In genomic region chr22:49549851-49550430, GRCh38 we compare ENCODE assay signal across 28 cellular contexts.
"Had no signal": no experiment of that assay in that cellular context is flagged by ENCODE, and none has a peak within 500 bp of the region (broad histone marks: within the 10 kb centered on the region; RNA-seq: fewer than 3 reads in every experiment).

No MANE protein-coding gene starts in this region.

- H3K27ac ChIP-seq: breast epithelium, right lobe of liver, thyroid gland had no signal

- H3K27me3 Mint-ChIP-seq: activated CD4-positive, alpha-beta T cell treated with anti-CD3 and anti-CD28 coated beads for 36 hours; activated CD8-positive, alpha-beta memory T cell treated with anti-CD3 and anti-CD28 coated beads, Interleukin-2, amount 10 ng/mL, durations not matched to agents 7 days and 5 days; activated naive CD8-positive, alpha-beta T cell treated with anti-CD3 and anti-CD28 coated beads, Interleukin-2, amount 50 U/mL, for 24 hours; stimulated activated naive CD8-positive, alpha-beta T cell treated with anti-CD3 and anti-CD28 coated beads, Interleukin-15, Interleukin-2, amounts not matched to agents 100 ng/mL and 50 ng/mL, for 24 hours; T-cell had no signal

- H3K4me3 Mint-ChIP-seq: activated CD4-positive, alpha-beta T cell treated with anti-CD3 and anti-CD28 coated beads for 36 hours; activated CD8-positive, alpha-beta memory T cell treated with anti-CD3 and anti-CD28 coated beads, Interleukin-2, amount 10 ng/mL, durations not matched to agents 7 days and 5 days; activated CD8-positive, alpha-beta T cell treated with anti-CD3 and anti-CD28 coated beads, Interleukin-2, amount 10 ng/mL, durations not matched to agents 7 days and 5 days; activated naive CD4-positive, alpha-beta T cell treated with anti-CD3 and anti-CD28 coated beads for 36 hours; activated naive CD8-positive, alpha-beta T cell treated with anti-CD3 and anti-CD28 coated beads, Interleukin-2, amount 50 U/mL, for 24 hours; nephron progenitor cell; stimulated activated effector memory CD8-positive, alpha-beta T cell treated with anti-CD3 and anti-CD28 coated beads, Interleukin-12 subunit alpha, Interleukin-12 subunit beta, amount 100 ng/mL, for 72 hours; stimulated activated naive CD8-positive, alpha-beta T cell treated with anti-CD3 and anti-CD28 coated beads, Interleukin-15, Interleukin-2, amounts not matched to agents 100 ng/mL and 50 ng/mL, for 24 hours; T-cell; T-helper 2 cell treated with Interferon-gamma antibody and Interleukin-4, amounts not matched to agents 5 μg/mL and 100 μg/mL, for 36 hours had no signal

- H3K4me1 ChIP-seq: breast epithelium, right lobe of liver, thyroid gland had no signal

- H3K4me3 ChIP-seq: breast epithelium, lung, mucosa of descending colon, right lobe of liver, thyroid gland had no signal

- H3K36me3 ChIP-seq: breast epithelium, right lobe of liver, thyroid gland had no signal

- ATAC-seq: activated CD4-positive, alpha-beta T cell treated with anti-CD3 and anti-CD28 coated beads for 36 hours; activated CD8-positive, alpha-beta memory T cell treated with anti-CD3 and anti-CD28 coated beads, Interleukin-2, amount 10 ng/mL, durations not matched to agents 7 days and 5 days; activated CD8-positive, alpha-beta T cell treated with anti-CD3 and anti-CD28 coated beads, Interleukin-2, amount 10 ng/mL, durations not matched to agents 7 days and 5 days; activated naive CD8-positive, alpha-beta T cell treated with anti-CD3 and anti-CD28 coated beads, Interleukin-2, amount 50 U/mL, for 24 hours; esophagus mucosa; left cardiac atrium; mucosa of descending colon; right lobe of liver; stimulated activated effector memory CD8-positive, alpha-beta T cell treated with anti-CD3 and anti-CD28 coated beads, Interleukin-12 subunit alpha, Interleukin-12 subunit beta, amount 100 ng/mL, for 72 hours; T-cell had no signal

- H3K9me3 ChIP-seq: right lobe of liver, thyroid gland had no signal

- H3K27ac Mint-ChIP-seq: activated CD4-positive, alpha-beta T cell treated with anti-CD3 and anti-CD28 coated beads for 36 hours; activated CD8-positive, alpha-beta memory T cell treated with anti-CD3 and anti-CD28 coated beads, Interleukin-2, amount 10 ng/mL, durations not matched to agents 7 days and 5 days; activated CD8-positive, alpha-beta T cell treated with anti-CD3 and anti-CD28 coated beads, Interleukin-2, amount 10 ng/mL, durations not matched to agents 7 days and 5 days; activated naive CD4-positive, alpha-beta T cell treated with anti-CD3 and anti-CD28 coated beads for 36 hours; activated naive CD8-positive, alpha-beta T cell treated with anti-CD3 and anti-CD28 coated beads, Interleukin-2, amount 50 U/mL, for 24 hours; activated T-helper 2 cell treated with anti-CD3 and anti-CD28 coated beads, Interferon-gamma antibody, Interleukin-2, Interleukin-4, amounts not matched to agents 10 μg/mL and 5 μg/mL and 100 μg/mL, durations not matched to agents 14 hours and 24 hours and 36 hours; nephron progenitor cell; stimulated activated effector memory CD8-positive, alpha-beta T cell treated with anti-CD3 and anti-CD28 coated beads, Interleukin-12 subunit alpha, Interleukin-12 subunit beta, amount 100 ng/mL, for 72 hours; stimulated activated naive CD8-positive, alpha-beta T cell treated with anti-CD3 and anti-CD28 coated beads, Interleukin-15, Interleukin-2, amounts not matched to agents 100 ng/mL and 50 ng/mL, for 24 hours; T-cell; T-helper 2 cell treated with Interferon-gamma antibody and Interleukin-4, amounts not matched to agents 5 μg/mL and 100 μg/mL, for 36 hours had no signal

- H3K4me1 Mint-ChIP-seq: activated CD4-positive, alpha-beta T cell treated with anti-CD3 and anti-CD28 coated beads for 36 hours; activated CD8-positive, alpha-beta memory T cell treated with anti-CD3 and anti-CD28 coated beads, Interleukin-2, amount 10 ng/mL, durations not matched to agents 7 days and 5 days; activated naive CD8-positive, alpha-beta T cell treated with anti-CD3 and anti-CD28 coated beads, Interleukin-2, amount 50 U/mL, for 24 hours had no signal

- DNase-seq: activated CD4-positive, alpha-beta T cell treated with anti-CD3 and anti-CD28 coated beads for 36 hours; activated CD4-positive, CD25-positive, alpha-beta regulatory T cell; activated CD8-positive, alpha-beta memory T cell treated with anti-CD3 and anti-CD28 coated beads, Interleukin-2, amount 10 ng/mL, durations not matched to agents 7 days and 5 days; activated CD8-positive, alpha-beta T cell treated with anti-CD3 and anti-CD28 coated beads, Interleukin-2, amount 10 ng/mL, durations not matched to agents 7 days and 5 days; activated naive CD4-positive, alpha-beta T cell treated with anti-CD3 and anti-CD28 coated beads for 36 hours; activated naive CD8-positive, alpha-beta T cell treated with anti-CD3 and anti-CD28 coated beads, Interleukin-2, amount 50 U/mL, for 24 hours; activated T-cell treated with anti-CD3 and anti-CD28 coated beads, Interleukin-2, amount 50 U/mL, for 48 hours; amygdala; central memory CD4-positive, alpha-beta T cell; foreskin fibroblast; hippocampal formation; left cardiac atrium; mesendoderm; mucosa of descending colon; nephron progenitor cell; stimulated activated CD4-positive, alpha-beta T cell treated with anti-CD3 and anti-CD28 coated beads, Interleukin-12 subunit alpha, Interleukin-12 subunit beta, amount 100 ng/mL, for 4 hours; stimulated activated CD4-positive, alpha-beta T cell treated with anti-CD3 and anti-CD28 coated beads, Interleukin-4, amount 100 ng/mL, for 24 hours; substantia nigra; T-cell; thyroid gland had no signal

- H3K36me3 Mint-ChIP-seq: activated CD8-positive, alpha-beta memory T cell treated with anti-CD3 and anti-CD28 coated beads, Interleukin-2, amount 10 ng/mL, durations not matched to agents 7 days and 5 days had no signal

- H3K27me3 ChIP-seq: right lobe of liver, thyroid gland had no signal
